8 cellular contexts compared by ENCODE assay signal in genomic region chr9:105656131-105656921, GRCh38. TPM values are rescaled to one million over a fixed set of nuclear protein-coding genes. Genes with fewer than 3 reads are reported as not detected.
A peak's percentile ranks its signal among the peaks of the same experiment; 100 is the strongest.
DNase-seq lines count a peak whose midpoint lies in the region; ATAC-seq and TF ChIP-seq lines count a peak whose summit lies in the region.

No MANE protein-coding gene starts in this region.

- H3K9ac ChIP-seq in mesendoderm (ENCODE audit: low read length): peak overlapping the region; percentile 48

- H3K27me3 ChIP-seq in A673 (replicated peaks; ENCODE audit: insufficient read depth, low read depth, low read length, poor library complexity): peaks cover 29% of the 10 kb centered on the region
- H3K27me3 ChIP-seq in ectodermal cell (ENCODE audit: control insufficient read depth, insufficient read depth, low read length, poor library complexity, severe bottlenecking): peaks cover 84% of the 10 kb centered on the region
- H3K27me3 ChIP-seq in mesendoderm (ENCODE audit: insufficient read depth, low read length, poor library complexity): peaks cover 16% of the 10 kb centered on the region
- H3K27me3 ChIP-seq in vagina: no peaks in the 10 kb centered on the region

- no peak overlapping the region for H2AK5ac ChIP-seq in mesendoderm (ENCODE audit: low read length)

- H3K23ac ChIP-seq in mesendoderm (ENCODE audit: low read length): no peak overlapping the region

- H3K79me1 ChIP-seq in mesendoderm (ENCODE audit: low read length): no peaks in the 10 kb centered on the region

- H3K4me2 ChIP-seq in mesendoderm (ENCODE audit: low read length): peak overlapping the region; percentile 69

- H3K56ac ChIP-seq in mesendoderm (ENCODE audit: low read length): peak overlapping the region; percentile 66

- H3K9me3 ChIP-seq in A673 (ENCODE audit: low read depth, low read length, poor library complexity, severe bottlenecking) (no peaks in the 10 kb centered on the region), ectodermal cell (ENCODE audit: control insufficient read depth, low read length) (no peaks in the 10 kb centered on the region), vagina (no peaks in the 10 kb centered on the region)

- no peaks in the 10 kb centered on the region for H3K79me2 ChIP-seq in mesendoderm (ENCODE audit: control insufficient read depth, insufficient read depth, low read length)

- no peak overlapping the region for H2BK120ac ChIP-seq in mesendoderm (ENCODE audit: low read depth, low read length)

- no peak overlapping the region for H4K5ac ChIP-seq in mesendoderm (ENCODE audit: low read length)

- POLR2A ChIA-PET in A673 (lab: Charles Lee; ENCODE audit: low non-redundant PET): no interaction called here

- no peaks in the 10 kb centered on the region for H3K36me3 ChIP-seq in A673 (ENCODE audit: insufficient read depth, low read length, poor library complexity, severe bottlenecking)
- no peaks in the 10 kb centered on the region for H3K36me3 ChIP-seq in ectodermal cell (ENCODE audit: control insufficient read depth, insufficient read depth, low read length)
- no peaks in the 10 kb centered on the region for H3K36me3 ChIP-seq in mesendoderm (ENCODE audit: control insufficient read depth, insufficient read depth, low read length)
- no peaks in the 10 kb centered on the region for H3K36me3 ChIP-seq in vagina

- CTCF ChIA-PET in A673 (lab: Charles Lee): interaction anchor here (0.6 kb wide), 1 partner anchor 529 kb away, joined by 3 read pairs; no protein-coding TSS in a partner anchor

- H3K18ac ChIP-seq in mesendoderm (ENCODE audit: low read length): no peak overlapping the region

- DNase-seq in A673 (ENCODE audit: low spot score): peak; percentile 15
- DNase-seq in GM12864 (ENCODE audit: low read depth): no peak
- peak; percentile 4 for DNase-seq in RPMI8226
- no peak for DNase-seq in mesendoderm
- no peak for DNase-seq in vagina (ENCODE audit: extremely low spot score in 2 of 2)
- DNase-seq in mesenteric fat pad (ENCODE audit: low spot score): no peak

- H3K4me3 ChIP-seq in A673 (ENCODE audit: low read depth, low read length, poor library complexity, severe bottlenecking): peak overlapping the region; percentile 42
- peak overlapping the region; percentile 56 for H3K4me3 ChIP-seq in GM12864 (ENCODE audit: low read depth, low read length)
- H3K4me3 ChIP-seq in ectodermal cell (ENCODE audit: insufficient read depth, low read depth, low read length): peak overlapping the region; percentile 59
- H3K4me3 ChIP-seq in mesendoderm (ENCODE audit: low read length): no peak overlapping the region
- peak overlapping the region; percentile 41 to 55 for H3K4me3 ChIP-seq in vagina

- ATAC-seq in HG03025 (IDR thresholded peaks at IDR 0.05; ENCODE audit: low FRiP score, unreplicated experiment): peak; percentile 67

- no peak overlapping the region for H2BK15ac ChIP-seq in mesendoderm (replicated peaks; ENCODE audit: low read depth)

- H3K4me1 ChIP-seq in A673 (ENCODE audit: insufficient read depth, low read length, poor library complexity, severe bottlenecking) (no peaks in the 10 kb centered on the region), ectodermal cell (ENCODE audit: control insufficient read depth, insufficient read depth, low read length) (peaks cover 13% of the 10 kb centered on the region), mesendoderm (ENCODE audit: control insufficient read depth, low read depth, low read length) (peaks cover 2% of the 10 kb centered on the region), vagina (peaks cover 13% of the 10 kb centered on the region)

- TF ChIP-seq POLR2A in vagina (IDR thresholded peaks at IDR 0.05): no peak

- H3K4ac ChIP-seq in mesendoderm (ENCODE audit: low read depth, low read length): no peak overlapping the region

- H4K8ac ChIP-seq in mesendoderm (ENCODE audit: low read depth, low read length): no peak overlapping the region

- intact Hi-C loops in A673 (cut with micrococcal nuclease; ENCODE audit: unreplicated experiment): no loop called here
- intact Hi-C loops in vagina (cut with DNase I): no loop called here

- no TSS peak for BruUV-seq in A673 (replicated peaks; lab: Mats Ljungman, UMichigan)

- H2BK5ac ChIP-seq in mesendoderm (ENCODE audit: low read length): no peak overlapping the region

- 4 to 5% methylated on average over 75 of the region's 75 CpGs for WGBS in ectodermal cell, 2 experiments
- WGBS in mesendoderm (ENCODE audit: extremely low coverage, insufficient coverage, low lambda C conversion rate): no CpG with 5 or more reads among the region's 75 CpGs

- H3K27ac ChIP-seq in A673 (ENCODE audit: low read depth, low read length, poor library complexity, severe bottlenecking) (no peak overlapping the region), ectodermal cell (ENCODE audit: insufficient read depth, low read depth, low read length, poor library complexity, severe bottlenecking) (no peak overlapping the region), mesendoderm (ENCODE audit: low read depth, low read length) (no peak overlapping the region), vagina (no peak overlapping the region)

- 0 out of 2 replicates have a peak, but pooled peaks have one; percentile 27 for TF ChIP-seq CTCF in A673 (conservative IDR thresholded peaks at IDR 0.05; ENCODE audit: low read depth, low read length)
- peak; percentile 23 for TF ChIP-seq CTCF in GM12864 (IDR thresholded peaks at IDR 0.05; ENCODE audit: low read depth, low read length, missing control alignments)
- TF ChIP-seq CTCF in vagina (IDR thresholded peaks at IDR 0.05): no peak

RNA-seq across cellular contexts. Expression of gene TAL2, which starts 5.9 kb away (rescaled TPM):
- total RNA-seq in A673 (2021) (not detected in 2 replicates), vagina (not detected), mesenteric fat pad (not detected)
- 3.6 TPM for polyA plus RNA-seq in ectodermal cell (2013, experiment 1 of 4)
- polyA plus RNA-seq in ectodermal cell (2013, experiment 2 of 4): 9.0 TPM
- 7.3 TPM for polyA plus RNA-seq in ectodermal cell (2013, experiment 3 of 4)
- polyA plus RNA-seq in ectodermal cell (2013, experiment 4 of 4): 7.7 TPM
- 0.42 TPM for polyA plus RNA-seq in mesendoderm (2013, experiment 1 of 2)
- polyA plus RNA-seq in mesendoderm (2013, experiment 2 of 2): 0.42 TPM

RNA-seq across cellular contexts. Expression of gene TMEM38B, which starts 38.0 kb away (rescaled TPM):
- total RNA-seq in A673 (2021) (16.8 and 22.6 TPM in 2 replicates), vagina (30.4 TPM), mesenteric fat pad (12.3 TPM)
- 34.5 TPM for polyA plus RNA-seq in ectodermal cell (2013, experiment 1 of 4)
- polyA plus RNA-seq in ectodermal cell (2013, experiment 2 of 4): 36.0 TPM
- 26.1 TPM for polyA plus RNA-seq in ectodermal cell (2013, experiment 3 of 4)
- polyA plus RNA-seq in ectodermal cell (2013, experiment 4 of 4): 26.0 TPM
- polyA plus RNA-seq in mesendoderm (2013, experiment 1 of 2): 7.1 TPM
- polyA plus RNA-seq in mesendoderm (2013, experiment 2 of 2): 8.6 TPM

Comparison
In these comparisons a context has a peak if more than half of its experiments do, and no peak if none do; other contexts are left out.
1. DNase-seq: peak in A673 (single experiment) and RPMI8226 (single experiment); none in GM12864 (single experiment), mesendoderm (single experiment), vagina (0 of 2) and mesenteric fat pad (single experiment).
2. CTCF ChIP-seq: peak in A673 (single experiment) and GM12864 (single experiment); none in vagina (0 of 3).